Comparison of ENCODE assay signal across 8 cellular contexts in genomic region chr5:137753227-137753985, GRCh38. TPM values are rescaled to one million over a fixed set of nuclear protein-coding genes. Genes with fewer than 3 reads are reported as not detected.
A peak's percentile ranks its signal among the peaks of the same experiment; 100 is the strongest.
DNase-seq lines count a peak whose midpoint lies in the region; ATAC-seq and TF ChIP-seq lines count a peak whose summit lies in the region.

No MANE protein-coding gene starts in this region.

- no peak overlapping the region for H2AFZ ChIP-seq in mesenchymal stem cell (ENCODE audit: low read depth, low read length)

- peaks cover 3% of the 10 kb centered on the region for H3K79me1 ChIP-seq in mesenchymal stem cell (replicated peaks; ENCODE audit: low read length, poor library complexity, severe bottlenecking)

- H2BK12ac ChIP-seq in mesenchymal stem cell (ENCODE audit: low read length in 2 of 2): peak overlapping the region in 1 of 2 experiments; percentile 51

- peak overlapping the region; percentile 99 for H3K18ac ChIP-seq in mesenchymal stem cell (ENCODE audit: low read depth in 1 of 2, low read length in 2 of 2)

- H3K4me3 ChIP-seq in mesenchymal stem cell (ENCODE audit: insufficient read depth in 1 of 2, low read depth in 1 of 2, low read length in 2 of 2) (peak overlapping the region; percentile 94 to 98), stomach (peak overlapping the region; percentile 68 to 87 (median 75))

- H2AK5ac ChIP-seq in mesenchymal stem cell (ENCODE audit: low read length, severe bottlenecking): peak overlapping the region; percentile 36

- peak overlapping the region; percentile 22 for H2BK120ac ChIP-seq in mesenchymal stem cell (ENCODE audit: low read depth, low read length)

- DNase-seq in activated CD4-positive, alpha-beta T cell treated with anti-CD3 and anti-CD28 coated beads, Interleukin-2, amount 50 U/mL, for 24 hours (ENCODE audit: low read depth in 1 of 2, low spot score in 1 of 2): peak; percentile 13 to 16
- DNase-seq in ecto neural progenitor cell (ENCODE audit: low spot score): peak; percentile 63
- no peak for DNase-seq in mesenchymal stem cell
- peak; percentile 49 for DNase-seq in stomach
- no peak for DNase-seq in NCI-H187 treated with DMSO at 0.1 percent for 48 hours (lab: John Stamatoyannopoulos, UW)

- peak overlapping the region in 1 of 2 experiments; percentile 100 for H3K14ac ChIP-seq in mesenchymal stem cell (ENCODE audit: low read length in 2 of 2)

- H2BK5ac ChIP-seq in mesenchymal stem cell (ENCODE audit: low read depth, low read length, poor library complexity, severe bottlenecking): peak overlapping the region; percentile 57

- intact Hi-C loops in stomach (cut with DNase I; ENCODE audit: low total_unique reads): no loop called here

- H3K9ac ChIP-seq in mesenchymal stem cell (ENCODE audit: low read length): peak overlapping the region; percentile 100

- H2BK15ac ChIP-seq in mesenchymal stem cell (ENCODE audit: low read depth, poor library complexity, severe bottlenecking): peak overlapping the region; percentile 44

- peak overlapping the region; percentile 79 to 90 for H3K4ac ChIP-seq in mesenchymal stem cell (ENCODE audit: low read depth in 1 of 2, low read length in 2 of 2)

- TF ChIP-seq CTCF in stomach (IDR thresholded peaks at IDR 0.05): no peak

- H3K9me3 ChIP-seq in mesenchymal stem cell (ENCODE audit: control insufficient read depth, low read length) (no peaks in the 10 kb centered on the region), stomach (no peaks in the 10 kb centered on the region)

- H3K27me3 ChIP-seq in mesenchymal stem cell (ENCODE audit: control insufficient read depth in 1 of 2, insufficient read depth in 1 of 2, low read length in 2 of 2) (no peaks in the 10 kb centered on the region), stomach (no peaks in the 10 kb centered on the region)

- H4K8ac ChIP-seq in mesenchymal stem cell (ENCODE audit: low read length): peak overlapping the region; percentile 92

- peak overlapping the region in 1 of 2 experiments; percentile 81 for H3K23ac ChIP-seq in mesenchymal stem cell (ENCODE audit: low read length in 2 of 2)

- TF ChIP-seq EP300 in stomach (IDR thresholded peaks at IDR 0.05): no peak

- H3K4me2 ChIP-seq in mesenchymal stem cell (ENCODE audit: low read length, poor library complexity, severe bottlenecking): peak overlapping the region; percentile 66

- peak overlapping the region; percentile 96 for H3K27ac ChIP-seq in mesenchymal stem cell (ENCODE audit: low read length, poor library complexity, severe bottlenecking)
- H3K27ac ChIP-seq in stomach: peak overlapping the region; percentile 98 to 100 (median 99)

- no peak for TF ChIP-seq POLR2A in stomach (IDR thresholded peaks at IDR 0.05)

- H3K4me1 ChIP-seq in mesenchymal stem cell (ENCODE audit: control insufficient read depth, insufficient read depth, low read depth, low read length) (peaks cover 3% of the 10 kb centered on the region), stomach (peaks cover 24 to 49% (median 37%) of the 10 kb centered on the region in 4 donors)

- H3K36me3 ChIP-seq in mesenchymal stem cell (ENCODE audit: control insufficient read depth in 1 of 2, insufficient read depth in 2 of 2, low read depth in 1 of 2, low read length in 2 of 2): peaks cover 0 to 12% of the 10 kb centered on the region in 2 experiments
- no peaks in the 10 kb centered on the region for H3K36me3 ChIP-seq in stomach

- WGBS in mesenchymal stem cell: under 1% methylated on average over 83 of the region's 83 CpGs
- 0 to 1% (median 0%) methylated on average over 36 to 83 of the region's 83 CpGs for WGBS in stomach, 5 donors

- peak overlapping the region; percentile 91 for H4K91ac ChIP-seq in mesenchymal stem cell (ENCODE audit: low read length)

- ATAC-seq in GM19324 (IDR thresholded peaks at IDR 0.05; ENCODE audit: low FRiP score, unreplicated experiment) (peak; percentile 1), HG03378 (IDR thresholded peaks at IDR 0.05; ENCODE audit: unreplicated experiment) (peak; percentile 0), HG03039 (IDR thresholded peaks at IDR 0.05; ENCODE audit: unreplicated experiment) (no peak)

RNA-seq across cellular contexts. Expression of gene HNRNPA0, which starts 0.8 kb away (rescaled TPM):
- polyA plus RNA-seq in mesenchymal stem cell (2013, experiment 1 of 2): 22.9 TPM
- polyA plus RNA-seq in mesenchymal stem cell (2013, experiment 2 of 2): 22.8 TPM
- 10 to 100 TPM in 3 of 5 donors, 1 to 10 TPM in 2; 1.2 to 29.7 (median 12.6) TPM for total RNA-seq in stomach
- polyA plus RNA-seq in stomach: 10 to 100 TPM; 14.5 to 25.5 (median 21.2) TPM

RNA-seq across cellular contexts. Expression of gene KLHL3, which starts 17.5 kb away (rescaled TPM):
- 0.21 TPM for polyA plus RNA-seq in mesenchymal stem cell (2013, experiment 1 of 2)
- 0.21 TPM for polyA plus RNA-seq in mesenchymal stem cell (2013, experiment 2 of 2)
- 10 to 100 TPM in 4 of 5 donors, 1 to 10 TPM in 1; 9.5 to 20.4 (median 19.4) TPM for total RNA-seq in stomach
- 1 to 10 TPM in 1 of 3 donors, under 1 TPM in 2; 0.50 to 1.6 (median 0.76) TPM for polyA plus RNA-seq in stomach

Comparison
In these comparisons a context has a peak if more than half of its experiments do, and no peak if none do; other contexts are left out.
1. DNase-seq: peak in activated CD4-positive, alpha-beta T cell treated with anti-CD3 and anti-CD28 coated beads, Interleukin-2, amount 50 U/mL, for 24 hours (2 of 2), ecto neural progenitor cell (single experiment) and stomach (single experiment); none in mesenchymal stem cell (single experiment) and NCI-H187 treated with DMSO at 0.1 percent for 48 hours (single experiment).